In genomic region chr4:125975861-125976397, GRCh38 we compare ENCODE assay signal across 34 cellular contexts.
"Had no signal": no experiment of that assay in that cellular context is flagged by ENCODE, and none has a peak within 500 bp of the region (broad histone marks: within the 10 kb centered on the region; RNA-seq: fewer than 3 reads in every experiment).

No MANE protein-coding gene starts in this region.

- H3K4me3 Mint-ChIP-seq: activated CD4-positive, alpha-beta T cell treated with anti-CD3 and anti-CD28 coated beads for 36 hours; activated CD4-positive, alpha-beta T cell treated with anti-CD3 and anti-CD28 coated beads, Interleukin-2, amount 10 ng/mL, durations not matched to agents 7 days and 5 days; activated CD8-positive, alpha-beta T cell treated with anti-CD3 and anti-CD28 coated beads, Interleukin-2, amount 10 ng/mL, durations not matched to agents 7 days and 5 days; activated naive CD4-positive, alpha-beta T cell treated with anti-CD3 and anti-CD28 coated beads, Interleukin-2, amount 50 U/mL, for 24 hours; activated naive CD8-positive, alpha-beta T cell treated with anti-CD3 and anti-CD28 coated beads, Interleukin-2, amount 10 ng/mL, durations not matched to agents 7 days and 5 days; activated T-cell treated with anti-CD3 and anti-CD28 coated beads, Interleukin-2, amount 50 U/mL, for 24 hours; T-helper 1 cell treated with Interleukin-12 subunit alpha and Interleukin-12 subunit beta and Interleukin-4 antibody, amounts not matched to agents 30 μg/mL and 1 μg/mL, for 36 hours; T-helper 2 cell treated with Interferon-gamma antibody and Interleukin-4, amounts not matched to agents 5 μg/mL and 100 μg/mL, for 36 hours; WTC11 had no signal

- H3K4me3 ChIP-seq: ascending aorta, cardiac muscle cell, MG63, SJSA1 had no signal

- H3K36me3 ChIP-seq: ascending aorta, cardiac muscle cell, MG63, SJSA1 had no signal

- ATAC-seq: activated CD4-positive, alpha-beta T cell treated with anti-CD3 and anti-CD28 coated beads for 36 hours; activated CD4-positive, CD25-positive, alpha-beta regulatory T cell treated with anti-CD3 and anti-CD28 coated beads, Interleukin-2, amount 50 U/mL, for 24 hours; activated CD8-positive, alpha-beta T cell treated with anti-CD3 and anti-CD28 coated beads, Interleukin-2, amount 10 ng/mL, durations not matched to agents 7 days and 5 days; Panc1; WTC11 had no signal

- H3K36me3 Mint-ChIP-seq: activated naive CD4-positive, alpha-beta T cell treated with anti-CD3 and anti-CD28 coated beads, Interleukin-2, amount 50 U/mL, for 24 hours; activated naive CD8-positive, alpha-beta T cell treated with anti-CD3 and anti-CD28 coated beads, Interleukin-2, amount 10 ng/mL, durations not matched to agents 7 days and 5 days had no signal

- H3K4me1 ChIP-seq: ascending aorta, SJSA1 had no signal

- H3K4me2 ChIP-seq: SK-N-SH had no signal

- H3K27ac ChIP-seq: ascending aorta, cardiac muscle cell, SJSA1 had no signal

- H3K9ac ChIP-seq: SK-N-SH had no signal

- H3K9me2 ChIP-seq: SK-N-SH had no signal

- H3K27me3 Mint-ChIP-seq: activated CD4-positive, alpha-beta T cell treated with anti-CD3 and anti-CD28 coated beads for 36 hours; activated CD4-positive, alpha-beta T cell treated with anti-CD3 and anti-CD28 coated beads, Interleukin-2, amount 10 ng/mL, durations not matched to agents 7 days and 5 days; activated naive CD4-positive, alpha-beta T cell treated with anti-CD3 and anti-CD28 coated beads, Interleukin-2, amount 50 U/mL, for 24 hours; activated naive CD8-positive, alpha-beta T cell treated with anti-CD3 and anti-CD28 coated beads, Interleukin-2, amount 10 ng/mL, durations not matched to agents 7 days and 5 days; activated T-cell treated with anti-CD3 and anti-CD28 coated beads, Interleukin-2, amount 50 U/mL, for 24 hours had no signal

- H3K9me3 ChIP-seq: ascending aorta, MG63, SJSA1, SK-N-SH had no signal

- H3K27ac Mint-ChIP-seq: activated CD4-positive, alpha-beta T cell treated with anti-CD3 and anti-CD28 coated beads for 36 hours; activated CD4-positive, alpha-beta T cell treated with anti-CD3 and anti-CD28 coated beads, Interleukin-2, amount 10 ng/mL, durations not matched to agents 7 days and 5 days; activated CD8-positive, alpha-beta T cell treated with anti-CD3 and anti-CD28 coated beads, Interleukin-2, amount 10 ng/mL, durations not matched to agents 7 days and 5 days; activated naive CD4-positive, alpha-beta T cell treated with anti-CD3 and anti-CD28 coated beads, Interleukin-2, amount 50 U/mL, for 24 hours; activated naive CD8-positive, alpha-beta T cell treated with anti-CD3 and anti-CD28 coated beads, Interleukin-2, amount 10 ng/mL, durations not matched to agents 7 days and 5 days; activated T-cell treated with anti-CD3 and anti-CD28 coated beads, Interleukin-2, amount 50 U/mL, for 24 hours; activated T-helper 2 cell treated with anti-CD3 and anti-CD28 coated beads, Interferon-gamma antibody, Interleukin-2, Interleukin-4, amounts not matched to agents 10 μg/mL and 5 μg/mL and 100 μg/mL, durations not matched to agents 14 hours and 24 hours and 36 hours; T-helper 1 cell treated with Interleukin-12 subunit alpha and Interleukin-12 subunit beta and Interleukin-4 antibody, amounts not matched to agents 30 μg/mL and 1 μg/mL, for 36 hours; T-helper 2 cell treated with Interferon-gamma antibody and Interleukin-4, amounts not matched to agents 5 μg/mL and 100 μg/mL, for 36 hours; WTC11 had no signal

- H3K4me1 Mint-ChIP-seq: activated CD4-positive, alpha-beta T cell treated with anti-CD3 and anti-CD28 coated beads for 36 hours; activated CD4-positive, alpha-beta T cell treated with anti-CD3 and anti-CD28 coated beads, Interleukin-2, amount 10 ng/mL, durations not matched to agents 7 days and 5 days; activated naive CD4-positive, alpha-beta T cell treated with anti-CD3 and anti-CD28 coated beads, Interleukin-2, amount 50 U/mL, for 24 hours; activated naive CD8-positive, alpha-beta T cell treated with anti-CD3 and anti-CD28 coated beads, Interleukin-2, amount 10 ng/mL, durations not matched to agents 7 days and 5 days; WTC11 had no signal

- H3K9me3 Mint-ChIP-seq: activated naive CD8-positive, alpha-beta T cell treated with anti-CD3 and anti-CD28 coated beads, Interleukin-2, amount 10 ng/mL, durations not matched to agents 7 days and 5 days; T-helper 1 cell treated with Interleukin-12 subunit alpha and Interleukin-12 subunit beta and Interleukin-4 antibody, amounts not matched to agents 30 μg/mL and 1 μg/mL, for 36 hours had no signal

- H3K27me3 ChIP-seq: ascending aorta, cardiac muscle cell, MG63, SJSA1 had no signal

- DNase-seq: activated CD4-positive, alpha-beta T cell treated with anti-CD3 and anti-CD28 coated beads for 36 hours; activated CD4-positive, alpha-beta T cell treated with anti-CD3 and anti-CD28 coated beads, Interleukin-2, amount 10 ng/mL, durations not matched to agents 7 days and 5 days; activated CD4-positive, alpha-beta T cell treated with anti-CD3 and anti-CD28 coated beads, Interleukin-2, amount 50 U/mL, for 48 hours; activated CD8-positive, alpha-beta T cell treated with anti-CD3 and anti-CD28 coated beads, Interleukin-2, amount 10 ng/mL, durations not matched to agents 7 days and 5 days; activated gamma-delta T cell; activated naive CD4-positive, alpha-beta T cell treated with Interleukin-2 at 50 U/mL for 16 hours; activated naive CD8-positive, alpha-beta T cell treated with anti-CD3 and anti-CD28 coated beads, Interleukin-2, amount 10 ng/mL, durations not matched to agents 7 days and 5 days; activated T-cell treated with anti-CD3 and anti-CD28 coated beads, Interleukin-2, amount 50 U/mL, for 24 hours; amygdala; Kasumi-1; KG1; MG63; MV-4-11; NCI-H1092; NCI-H1436 treated with DMSO at 0.1 percent for 48 hours; NCI-H1694 treated with DMSO at 0.1 percent for 48 hours; NCI-H2029 treated with DMSO at 0.1 percent for 48 hours; NCI-H2107; NCI-H2171; NCI-H510A treated with DMSO at 0.1 percent for 48 hours; NCI-H526 treated with DMSO at 0.1 percent for 48 hours; NCI-H82; SHP77; SK-N-SH had no signal
